11 cellular contexts compared by ENCODE assay signal in genomic region chr1:232904566-232904965, GRCh38. TPM values are rescaled to one million over a fixed set of nuclear protein-coding genes. Genes with fewer than 3 reads are reported as not detected.
DNase-seq lines count a peak whose midpoint lies in the region; ATAC-seq and TF ChIP-seq lines count a peak whose summit lies in the region.
"Had no signal": no experiment of that assay in that cellular context is flagged by ENCODE, and none has a peak within 500 bp of the region (broad histone marks: within the 10 kb centered on the region; RNA-seq: fewer than 3 reads in every experiment).

No MANE protein-coding gene starts in this region.

- H3K36me3 Mint-ChIP-seq in stimulated activated effector memory CD8-positive, alpha-beta T cell treated with anti-CD3 and anti-CD28 coated beads, Interleukin-12 subunit alpha, Interleukin-12 subunit beta, amount 100 ng/mL, for 72 hours, result no peaks in the 10 kb centered on the region
- no peaks in the 10 kb centered on the region for H3K36me3 Mint-ChIP-seq in T-helper 17 cell (ENCODE audit: low read depth)

- H4K20me1 ChIP-seq in mammary epithelial cell (ENCODE audit: insufficient read depth, low read length), result no peaks in the 10 kb centered on the region

- H3K9ac ChIP-seq in mammary epithelial cell (ENCODE audit: insufficient read depth, low read length), result no peak overlapping the region

- ATAC-seq in activated CD4-positive, CD25-positive, alpha-beta regulatory T cell treated with anti-CD3 and anti-CD28 coated beads, Interleukin-2, amount 50 U/mL, for 24 hours, result peak; percentile 86 to 93
- ATAC-seq in stimulated activated effector memory CD8-positive, alpha-beta T cell treated with anti-CD3 and anti-CD28 coated beads, Interleukin-12 subunit alpha, Interleukin-12 subunit beta, amount 100 ng/mL, for 72 hours, result peak; percentile 91
- no peak for ATAC-seq in heart left ventricle
- ATAC-seq in GM21447 (IDR thresholded peaks at IDR 0.05; ENCODE audit: unreplicated experiment), result no peak
- no peak for ATAC-seq in T-helper 17 cell

- H3K4me1 ChIP-seq in mammary epithelial cell (ENCODE audit: insufficient read depth, low read length) (peaks cover 16% of the 10 kb centered on the region), heart left ventricle (peaks cover 0 to 21% (median 12%) of the 10 kb centered on the region in 12 donors)

- H2AFZ ChIP-seq in mammary epithelial cell (ENCODE audit: low read depth, low read length), result no peak overlapping the region

- H3K27me3 ChIP-seq in mammary epithelial cell (ENCODE audit: insufficient read depth, low read length) (no peaks in the 10 kb centered on the region), heart left ventricle (peaks cover 0 to 2% (median 0%) of the 10 kb centered on the region in 9 donors)

- H3K27me3 Mint-ChIP-seq in T-helper 17 cell, result peaks cover 9% of the 10 kb centered on the region

- no peaks in the 10 kb centered on the region for H3K9me3 Mint-ChIP-seq in stimulated activated effector memory CD8-positive, alpha-beta T cell treated with anti-CD3 and anti-CD28 coated beads, Interleukin-12 subunit alpha, Interleukin-12 subunit beta, amount 100 ng/mL, for 72 hours

- H3K79me2 ChIP-seq in mammary epithelial cell (ENCODE audit: insufficient read depth, low read length), result no peaks in the 10 kb centered on the region

- no peak overlapping the region for H3K4me3 ChIP-seq in mammary epithelial cell (replicated peaks in 1 of 3; ENCODE audit: insufficient read depth in 1 of 3, low read depth in 2 of 3, low read length in 3 of 3)
- H3K4me3 ChIP-seq in heart left ventricle, result no peak overlapping the region

- WGBS in mammary epithelial cell (ENCODE audit: low coverage, missing lambda C conversion rate), result 0% methylated on average over 1 of the region's 1 CpG
- WGBS in heart left ventricle, 4 donors, result 38 to 83% (median 68%) methylated on average over 1 of the region's 1 CpG

- intact Hi-C loops in mammary epithelial cell (cut with micrococcal nuclease), result no loop called here
- intact Hi-C loops in heart left ventricle (cut with DNase I), result no loop called here

- H3K27ac Mint-ChIP-seq in stimulated activated effector memory CD8-positive, alpha-beta T cell treated with anti-CD3 and anti-CD28 coated beads, Interleukin-12 subunit alpha, Interleukin-12 subunit beta, amount 100 ng/mL, for 72 hours, result no peak overlapping the region
- no peak overlapping the region for H3K27ac Mint-ChIP-seq in T-helper 17 cell
- H3K27ac Mint-ChIP-seq: nephron progenitor cell had no signal

- no TSS peak for BruUV-seq in mammary epithelial cell (replicated peaks; lab: Mats Ljungman, UMichigan)

- in situ Hi-C loops in mammary epithelial cell (cut with MboI; ENCODE audit: low sequenced_read_pairs in 2 of 2), result no loop called here

- DNase-seq in activated CD4-positive, CD25-positive, alpha-beta regulatory T cell treated with anti-CD3 and anti-CD28 coated beads, Interleukin-2, amount 50 U/mL, for 72 hours, result no peak
- DNase-seq in Kasumi-1 (lab: John Stamatoyannopoulos, UW) (peak; percentile 22 to 32), mammary epithelial cell (peak; percentile 81), heart left ventricle (no peak), T-helper 17 cell (no peak)
- no peak for DNase-seq in stimulated activated effector memory CD8-positive, alpha-beta T cell treated with anti-CD3 and anti-CD28 coated beads, Interleukin-12 subunit alpha, Interleukin-12 subunit beta, amount 100 ng/mL, for 72 hours (ENCODE audit: low spot score in 2 of 2)
- DNase-seq: activated gamma-delta T cell treated with Interleukin-2 at 50 U/mL for 16 hours, NCI-H1417, nephron progenitor cell had no signal

- TF ChIP-seq CTCF in mammary epithelial cell (conservative IDR thresholded peaks at IDR 0.05 in 1 of 2, IDR thresholded peaks at IDR 0.05 in 1 of 2; ENCODE audit: extremely low read depth in 1 of 2, insufficient read depth in 1 of 2, low read depth in 1 of 2, low read length in 2 of 2) (no peak), heart left ventricle (IDR thresholded peaks at IDR 0.05) (no peak)

- H3K36me3 ChIP-seq in mammary epithelial cell (ENCODE audit: insufficient read depth, low read length), result no peaks in the 10 kb centered on the region
- H3K36me3 ChIP-seq in heart left ventricle, result no peaks in the 10 kb centered on the region

- H3K4me2 ChIP-seq in mammary epithelial cell (ENCODE audit: insufficient read depth, low read depth, low read length), result no peak overlapping the region

- TF ChIP-seq POLR2A in heart left ventricle (IDR thresholded peaks at IDR 0.05), result no peak

- dilution Hi-C loops in mammary epithelial cell (cut with HindIII; ENCODE audit: low sequenced_read_pairs), result no loop called here

- CTCF ChIA-PET in mammary epithelial cell (lab: Charles Lee; ENCODE audit: low non-redundant PET), result no interaction called here

- H3K4me1 Mint-ChIP-seq in stimulated activated effector memory CD8-positive, alpha-beta T cell treated with anti-CD3 and anti-CD28 coated beads, Interleukin-12 subunit alpha, Interleukin-12 subunit beta, amount 100 ng/mL, for 72 hours, result peaks cover 16% of the 10 kb centered on the region
- H3K4me1 Mint-ChIP-seq in T-helper 17 cell, result peaks cover 16% of the 10 kb centered on the region

- H3K27ac ChIP-seq in mammary epithelial cell (ENCODE audit: insufficient read depth, low read depth, low read length), result no peak overlapping the region
- H3K27ac ChIP-seq in heart left ventricle, result no peak overlapping the region

- H3K4me3 Mint-ChIP-seq in stimulated activated effector memory CD8-positive, alpha-beta T cell treated with anti-CD3 and anti-CD28 coated beads, Interleukin-12 subunit alpha, Interleukin-12 subunit beta, amount 100 ng/mL, for 72 hours, result no peak overlapping the region
- no peak overlapping the region for H3K4me3 Mint-ChIP-seq in T-helper 17 cell
- H3K4me3 Mint-ChIP-seq: nephron progenitor cell had no signal

- no peaks in the 10 kb centered on the region for H3K9me3 ChIP-seq in mammary epithelial cell (replicated peaks; ENCODE audit: insufficient read depth, low read length)
- H3K9me3 ChIP-seq in heart left ventricle, result no peaks in the 10 kb centered on the region
- no peaks in the 10 kb centered on the region for H3K9me3 ChIP-seq in T-helper 17 cell (ENCODE audit: control insufficient read depth, low read length, poor library complexity, severe bottlenecking)

RNA-seq across cellular contexts. Expression of gene NTPCR, which starts 45.8 kb away (rescaled TPM):
- total RNA-seq in mammary epithelial cell (10 to 100 TPM; 15.3 to 47.0 TPM), heart left ventricle (10 to 100 TPM; 29.6 to 62.9 (median 57.7) TPM), T-helper 17 cell (10 to 100 TPM; 15.1 to 17.4 TPM)
- polyA plus RNA-seq in mammary epithelial cell (23.3 TPM), heart left ventricle (10 to 100 TPM; 70.3 to 81.8 TPM)
- 7.8 TPM for polyA minus RNA-seq in mammary epithelial cell

Comparison
In these comparisons a context has a peak if more than half of its experiments do, and no peak if none do; other contexts are left out.
1. ATAC-seq: peak in activated CD4-positive, CD25-positive, alpha-beta regulatory T cell treated with anti-CD3 and anti-CD28 coated beads, Interleukin-2, amount 50 U/mL, for 24 hours (2 of 2) and stimulated activated effector memory CD8-positive, alpha-beta T cell treated with anti-CD3 and anti-CD28 coated beads, Interleukin-12 subunit alpha, Interleukin-12 subunit beta, amount 100 ng/mL, for 72 hours (single experiment); none in heart left ventricle (0 of 4), GM21447 (single experiment) and T-helper 17 cell (single experiment).
2. DNase-seq: peak in Kasumi-1 (2 of 2) and mammary epithelial cell (single experiment); none in activated CD4-positive, CD25-positive, alpha-beta regulatory T cell treated with anti-CD3 and anti-CD28 coated beads, Interleukin-2, amount 50 U/mL, for 72 hours (single experiment), stimulated activated effector memory CD8-positive, alpha-beta T cell treated with anti-CD3 and anti-CD28 coated beads, Interleukin-12 subunit alpha, Interleukin-12 subunit beta, amount 100 ng/mL, for 72 hours (0 of 2), heart left ventricle (0 of 5) and T-helper 17 cell (0 of 3).